ENCODE assay signal across 15 cellular contexts in the genomic region with DNA sequence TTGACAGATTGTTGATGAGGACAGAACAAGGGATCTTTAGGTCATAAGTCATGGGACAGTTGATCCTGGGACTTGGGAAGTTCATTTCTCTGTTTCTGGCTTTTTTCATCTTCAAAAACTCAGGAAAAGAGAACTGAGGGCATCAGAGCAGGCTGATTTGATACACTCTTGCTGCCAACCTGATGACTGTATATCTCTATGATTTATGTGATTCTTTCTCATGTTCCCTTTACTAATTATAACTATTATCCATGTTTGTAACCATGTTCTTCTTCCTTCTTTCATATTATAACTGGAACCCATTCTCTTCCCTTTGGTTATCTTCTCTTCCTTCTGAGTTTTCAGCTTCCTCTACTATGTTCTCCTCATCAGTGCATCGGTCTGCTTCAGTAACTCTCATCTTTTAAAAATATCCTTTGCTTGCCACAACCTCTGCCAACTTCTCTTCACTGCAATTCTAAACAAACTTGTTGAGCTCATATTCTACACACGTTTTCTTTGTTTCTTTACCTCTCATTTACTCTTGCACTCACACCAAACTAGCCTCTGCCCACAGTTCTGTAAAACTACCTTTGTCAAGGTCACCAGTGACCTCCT.
"Had no signal": no experiment of that assay in that cellular context is flagged by ENCODE, and none has a peak within 500 bp of the region (broad histone marks: within the 10 kb centered on the region; RNA-seq: fewer than 3 reads in every experiment).

No MANE protein-coding gene starts in this region.

- H3K27ac ChIP-seq: adrenal gland, foreskin keratinocyte, pancreas, tibial artery, uterus, VCaP had no signal

- DNase-seq: activated CD4-positive, alpha-beta T cell treated with anti-CD3 and anti-CD28 coated beads for 36 hours; activated CD8-positive, alpha-beta memory T cell treated with anti-CD3 and anti-CD28 coated beads, Interleukin-2, amount 50 U/mL, for 48 hours; activated CD8-positive, alpha-beta T cell treated with anti-CD3 and anti-CD28 coated beads, Interleukin-2, amount 10 ng/mL, durations not matched to agents 7 days and 5 days; activated naive CD4-positive, alpha-beta T cell treated with Interleukin-2 at 50 U/mL for 16 hours; adrenal gland; foreskin keratinocyte; heart left ventricle; mesenchymal stem cell; pancreas; stimulated activated CD4-positive, alpha-beta T cell treated with anti-CD3 and anti-CD28 coated beads, Interleukin-15, amount 100 ng/mL, for 24 hours; stimulated activated CD4-positive, alpha-beta T cell treated with anti-CD3 and anti-CD28 coated beads, Interleukin-4, amount 100 ng/mL, for 24 hours; tibial artery; uterus had no signal

- H3K27ac Mint-ChIP-seq: activated CD4-positive, alpha-beta T cell treated with anti-CD3 and anti-CD28 coated beads for 36 hours; activated CD8-positive, alpha-beta T cell treated with anti-CD3 and anti-CD28 coated beads, Interleukin-2, amount 10 ng/mL, durations not matched to agents 7 days and 5 days; activated T-helper 1 cell treated with anti-CD3 and anti-CD28 coated beads, Interleukin-12 subunit alpha, Interleukin-12 subunit beta, Interleukin-2, Interleukin-4 antibody, amounts not matched to agents 30 ng/mL and 10 ng/mL and 1 ng/mL, durations not matched to agents 14 hours and 24 hours and 36 hours had no signal

- H3K4me3 Mint-ChIP-seq: activated CD4-positive, alpha-beta T cell treated with anti-CD3 and anti-CD28 coated beads for 36 hours; activated CD8-positive, alpha-beta T cell treated with anti-CD3 and anti-CD28 coated beads, Interleukin-2, amount 10 ng/mL, durations not matched to agents 7 days and 5 days; activated T-helper 1 cell treated with anti-CD3 and anti-CD28 coated beads, Interleukin-12 subunit alpha, Interleukin-12 subunit beta, Interleukin-2, Interleukin-4 antibody, amounts not matched to agents 30 ng/mL and 10 ng/mL and 1 ng/mL, durations not matched to agents 14 hours and 24 hours and 36 hours had no signal

- H3K27me3 ChIP-seq: adrenal gland, heart left ventricle, pancreas, tibial artery, uterus had no signal

- H3K9me3 ChIP-seq: pancreas, uterus had no signal

- ATAC-seq: activated CD4-positive, alpha-beta T cell treated with anti-CD3 and anti-CD28 coated beads for 36 hours; activated CD8-positive, alpha-beta T cell treated with anti-CD3 and anti-CD28 coated beads, Interleukin-2, amount 10 ng/mL, durations not matched to agents 7 days and 5 days; foreskin keratinocyte; heart left ventricle; pancreas had no signal

- H3K4me3 ChIP-seq: adrenal gland, heart left ventricle, pancreas, tibial artery, uterus had no signal

- H3K36me3 ChIP-seq: adrenal gland, pancreas, tibial artery, uterus had no signal

- H3K4me1 ChIP-seq: adrenal gland, foreskin keratinocyte, pancreas, uterus had no signal
